In the genomic region with DNA sequence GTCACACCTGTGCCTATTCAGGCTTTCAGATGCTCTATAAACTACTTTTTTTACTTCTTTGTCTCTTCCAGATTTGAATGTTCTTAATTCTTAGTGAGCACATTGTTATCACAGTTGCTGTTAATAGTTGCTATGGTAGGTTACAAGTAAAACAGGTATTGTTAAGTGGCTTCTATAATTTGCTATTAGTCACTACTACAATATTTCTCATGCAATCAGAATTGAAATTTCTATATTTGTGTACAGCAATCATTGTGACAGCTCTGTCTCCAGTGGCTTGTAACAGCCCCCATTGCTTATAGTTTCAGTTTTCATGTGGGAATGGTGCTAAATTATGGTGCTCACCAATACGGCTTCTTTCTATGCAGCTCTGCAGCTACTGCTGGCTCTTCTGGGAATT, we compare ENCODE assay signal across 19 cellular contexts.
DNase-seq lines count a peak whose midpoint lies in the region; ATAC-seq, FAIRE-seq and TF ChIP-seq lines count a peak whose summit lies in the region.
"Had no signal": no experiment of that assay in that cellular context is flagged by ENCODE, and none has a peak within 500 bp of the region (broad histone marks: within the 10 kb centered on the region; RNA-seq: fewer than 3 reads in every experiment).

No MANE protein-coding gene starts in this region.

- RAD21 ChIA-PET in GM12878 (lab: Charles Lee; ENCODE audit: unreplicated experiment): no interaction called here

- ATAC-seq in GM12878 (peak; percentile 60), lower lobe of right lung (peak; percentile 53 to 80)
- ATAC-seq: CD8-positive, alpha-beta T cell; GM23338; HepG2 had no signal

- H4K20me1 ChIP-seq in GM12878 (ENCODE audit: control insufficient read depth, insufficient read depth): no peaks in the 10 kb centered on the region

- TF ChIP-seq RAD21 in GM12878 (IDR thresholded peaks at IDR 0.05; ENCODE audit: insufficient read depth, low read depth, low read length): no peak

- TF ChIP-seq POLR2A in GM12878 (IDR thresholded peaks at IDR 0.05; ENCODE audit: low read depth, low read length): no peak

- no peak overlapping the region for H2AFZ ChIP-seq in GM12878 (ENCODE audit: control insufficient read depth, low read depth, low read length)
- H2AFZ ChIP-seq: GM23338 had no signal

- H3K27me3 Mint-ChIP-seq in type B pancreatic cell: no peaks in the 10 kb centered on the region

- no peaks in the 10 kb centered on the region; the same call in 1 of the 2 replicates for H3K4me1 ChIP-seq in GM12878 (ENCODE audit: control insufficient read depth, insufficient read depth, low read length)
- no peaks in the 10 kb centered on the region for H3K4me1 ChIP-seq in lower lobe of right lung

- H3K4me3 ChIP-seq in GM12878: no peak overlapping the region
- H3K4me3 ChIP-seq in lower lobe of right lung: no peak overlapping the region
- H3K4me3 ChIP-seq: GM23338 had no signal

- no peaks in the 10 kb centered on the region for H3K36me3 Mint-ChIP-seq in type B pancreatic cell
- H3K36me3 Mint-ChIP-seq: CD14-positive monocyte; CD8-positive, alpha-beta T cell had no signal

- no peaks in the 10 kb centered on the region for H3K9me3 ChIP-seq in GM12878 (replicated peaks; ENCODE audit: control insufficient read depth, insufficient read depth, low read length)
- H3K9me3 ChIP-seq in lower lobe of right lung: no peaks in the 10 kb centered on the region

- no peaks in the 10 kb centered on the region for H3K79me2 ChIP-seq in GM12878 (ENCODE audit: control insufficient read depth, insufficient read depth, low read length)

- H3K9me3 Mint-ChIP-seq in type B pancreatic cell: no peaks in the 10 kb centered on the region
- H3K9me3 Mint-ChIP-seq: GM23338 had no signal

- no peak overlapping the region for H3K27ac ChIP-seq in GM12878 (ENCODE audit: control insufficient read depth, insufficient read depth)
- H3K27ac ChIP-seq in lower lobe of right lung: no peak overlapping the region
- H3K27ac ChIP-seq: 22Rv1 had no signal

- H3K4me2 ChIP-seq in GM12878 (ENCODE audit: control insufficient read depth, insufficient read depth): no peak overlapping the region
- H3K4me2 ChIP-seq: GM23338 had no signal

- FAIRE-seq in GM12878 (lab: Jason Lieb, UNC): no peak
- no peak for FAIRE-seq in urothelium cell line (lab: Jason Lieb, UNC)
- FAIRE-seq: GM12892, GM19239, HepG2, HTR-8/SVneo had no signal

- H3K36me3 ChIP-seq in GM12878 (ENCODE audit: control insufficient read depth in 2 of 2, insufficient read depth in 2 of 2, low read length in 1 of 2) (no peaks in the 10 kb centered on the region), lower lobe of right lung (no peaks in the 10 kb centered on the region)

- H3K27me3 ChIP-seq in GM12878 (replicated peaks in 1 of 2; ENCODE audit: control insufficient read depth in 2 of 2, insufficient read depth in 2 of 2, low read length in 1 of 2): no peaks in the 10 kb centered on the region
- H3K27me3 ChIP-seq in lower lobe of right lung (ENCODE audit: low read depth): no peaks in the 10 kb centered on the region

- H3K4me3 Mint-ChIP-seq in type B pancreatic cell: no peak overlapping the region
- H3K4me3 Mint-ChIP-seq: CD14-positive monocyte; CD8-positive, alpha-beta T cell; GM23338 had no signal

- peak overlapping the region; percentile 79 for H3K27ac Mint-ChIP-seq in type B pancreatic cell
- H3K27ac Mint-ChIP-seq: CD14-positive monocyte; CD8-positive, alpha-beta T cell; GM23338 had no signal

- intact Hi-C loops in GM12878 (cut with micrococcal nuclease; ENCODE audit: unreplicated experiment) (no loop called here), lower lobe of right lung (cut with DNase I) (no loop called here)

- peak; percentile 41 for DNase-seq in DMS53 (lab: John Stamatoyannopoulos, UW)
- DNase-seq in DMS53 treated with DMSO at 0.1 percent for 48 hours (lab: John Stamatoyannopoulos, UW; ENCODE audit: unreplicated experiment): no peak
- DNase-seq in GM12878 (ENCODE audit: low read depth, low spot score): no peak
- no peak for DNase-seq in lower lobe of right lung
- no peak for DNase-seq in type B pancreatic cell (ENCODE audit: extremely low spot score, unreplicated experiment)
- DNase-seq in HK-2 (ENCODE audit: unreplicated experiment): no peak
- no peak for DNase-seq in urothelium cell line (ENCODE audit: low spot score)
- DNase-seq in stimulated activated naive CD4-positive, alpha-beta T cell treated with Interleukin-2 at 50 U/mL for 16 hours (lab: John Stamatoyannopoulos, UW): no peak
- DNase-seq: CD8-positive, alpha-beta T cell; COR-L47; DMS79; H7 had no signal

- WGBS in GM12878 (ENCODE audit: insufficient coverage, insufficient replicate concordance, low lambda C conversion rate, missing lambda C conversion rate): 18% methylated on average over 1 of the region's 1 CpG

- H3K9ac ChIP-seq in GM12878 (ENCODE audit: control insufficient read depth, insufficient read depth, low read length): no peak overlapping the region

- TF ChIP-seq CTCF in GM12878 (IDR thresholded peaks at IDR 0.05 in 2 of 3, conservative IDR thresholded peaks at IDR 0.05 in 1 of 3; ENCODE audit: control insufficient read depth in 2 of 3, extremely low read depth in 1 of 3, insufficient read depth in 1 of 3, low read depth in 3 of 3, low read length in 3 of 3) (no peak), lower lobe of right lung (IDR thresholded peaks at IDR 0.05) (no peak), type B pancreatic cell (conservative IDR thresholded peaks at IDR 0.05) (no peak)

- H3K4me1 Mint-ChIP-seq in type B pancreatic cell (ENCODE audit: unreplicated experiment): peaks cover 8% of the 10 kb centered on the region
- H3K4me1 Mint-ChIP-seq: CD14-positive monocyte had no signal

- POLR2A ChIA-PET in GM12878 (lab: Charles Lee): no interaction called here

- in situ Hi-C loops in GM12878 (cut with MboI): no loop called here

- CTCF ChIA-PET in GM12878 (lab: Yijun Ruan, JAX): no interaction called here

- BruUV-seq in GM12878 (replicated peaks; lab: Mats Ljungman, UMichigan): no TSS peak

- TF ChIP-seq EP300 in GM12878 (IDR thresholded peaks at IDR 0.05; ENCODE audit: borderline replicate concordance in 1 of 2, control insufficient read depth in 1 of 2, low read depth in 2 of 2, low read length in 2 of 2): no peak

- SMC1A ChIA-PET in GM12878 (lab: Charles Lee; ENCODE audit: uncharacterized antibody, unreplicated experiment): no interaction called here

TF ChIP-seq in GM12878, 131 proteins besides CTCF, POLR2A, EP300 and RAD21:
- TF ChIP-seq, protein P1, sequence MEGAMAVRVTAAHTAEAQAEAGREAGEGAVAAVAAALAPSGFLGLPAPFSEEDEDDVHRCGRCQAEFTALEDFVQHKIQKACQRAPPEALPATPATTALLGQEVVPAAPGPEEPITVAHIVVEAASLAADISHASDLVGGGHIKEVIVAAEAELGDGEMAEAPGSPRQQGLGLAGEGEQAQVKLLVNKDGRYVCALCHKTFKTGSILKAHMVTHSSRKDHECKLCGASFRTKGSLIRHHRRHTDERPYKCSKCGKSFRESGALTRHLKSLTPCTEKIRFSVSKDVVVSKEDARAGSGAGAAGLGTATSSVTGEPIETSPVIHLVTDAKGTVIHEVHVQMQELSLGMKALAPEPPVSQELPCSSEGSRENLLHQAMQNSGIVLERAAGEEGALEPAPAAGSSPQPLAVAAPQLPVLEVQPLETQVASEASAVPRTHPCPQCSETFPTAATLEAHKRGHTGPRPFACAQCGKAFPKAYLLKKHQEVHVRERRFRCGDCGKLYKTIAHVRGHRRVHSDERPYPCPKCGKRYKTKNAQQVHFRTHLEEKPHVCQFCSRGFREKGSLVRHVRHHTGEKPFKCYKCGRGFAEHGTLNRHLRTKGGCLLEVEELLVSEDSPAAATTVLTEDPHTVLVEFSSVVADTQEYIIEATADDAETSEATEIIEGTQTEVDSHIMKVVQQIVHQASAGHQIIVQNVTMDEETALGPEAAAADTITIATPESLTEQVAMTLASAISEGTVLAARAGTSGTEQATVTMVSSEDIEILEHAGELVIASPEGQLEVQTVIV (IDR thresholded peaks at IDR 0.05; ENCODE audit: borderline replicate concordance, partially characterized antibody): no peak
- TF ChIP-seq YY1 (IDR thresholded peaks at IDR 0.05; ENCODE audit: low read depth, low read length) (no peak), MTA2 (IDR thresholded peaks at IDR 0.05; ENCODE audit: low read depth) (no peak), RUNX3 (IDR thresholded peaks at IDR 0.05; ENCODE audit: low read length) (no peak)
- TF ChIP-seq, protein P2, sequence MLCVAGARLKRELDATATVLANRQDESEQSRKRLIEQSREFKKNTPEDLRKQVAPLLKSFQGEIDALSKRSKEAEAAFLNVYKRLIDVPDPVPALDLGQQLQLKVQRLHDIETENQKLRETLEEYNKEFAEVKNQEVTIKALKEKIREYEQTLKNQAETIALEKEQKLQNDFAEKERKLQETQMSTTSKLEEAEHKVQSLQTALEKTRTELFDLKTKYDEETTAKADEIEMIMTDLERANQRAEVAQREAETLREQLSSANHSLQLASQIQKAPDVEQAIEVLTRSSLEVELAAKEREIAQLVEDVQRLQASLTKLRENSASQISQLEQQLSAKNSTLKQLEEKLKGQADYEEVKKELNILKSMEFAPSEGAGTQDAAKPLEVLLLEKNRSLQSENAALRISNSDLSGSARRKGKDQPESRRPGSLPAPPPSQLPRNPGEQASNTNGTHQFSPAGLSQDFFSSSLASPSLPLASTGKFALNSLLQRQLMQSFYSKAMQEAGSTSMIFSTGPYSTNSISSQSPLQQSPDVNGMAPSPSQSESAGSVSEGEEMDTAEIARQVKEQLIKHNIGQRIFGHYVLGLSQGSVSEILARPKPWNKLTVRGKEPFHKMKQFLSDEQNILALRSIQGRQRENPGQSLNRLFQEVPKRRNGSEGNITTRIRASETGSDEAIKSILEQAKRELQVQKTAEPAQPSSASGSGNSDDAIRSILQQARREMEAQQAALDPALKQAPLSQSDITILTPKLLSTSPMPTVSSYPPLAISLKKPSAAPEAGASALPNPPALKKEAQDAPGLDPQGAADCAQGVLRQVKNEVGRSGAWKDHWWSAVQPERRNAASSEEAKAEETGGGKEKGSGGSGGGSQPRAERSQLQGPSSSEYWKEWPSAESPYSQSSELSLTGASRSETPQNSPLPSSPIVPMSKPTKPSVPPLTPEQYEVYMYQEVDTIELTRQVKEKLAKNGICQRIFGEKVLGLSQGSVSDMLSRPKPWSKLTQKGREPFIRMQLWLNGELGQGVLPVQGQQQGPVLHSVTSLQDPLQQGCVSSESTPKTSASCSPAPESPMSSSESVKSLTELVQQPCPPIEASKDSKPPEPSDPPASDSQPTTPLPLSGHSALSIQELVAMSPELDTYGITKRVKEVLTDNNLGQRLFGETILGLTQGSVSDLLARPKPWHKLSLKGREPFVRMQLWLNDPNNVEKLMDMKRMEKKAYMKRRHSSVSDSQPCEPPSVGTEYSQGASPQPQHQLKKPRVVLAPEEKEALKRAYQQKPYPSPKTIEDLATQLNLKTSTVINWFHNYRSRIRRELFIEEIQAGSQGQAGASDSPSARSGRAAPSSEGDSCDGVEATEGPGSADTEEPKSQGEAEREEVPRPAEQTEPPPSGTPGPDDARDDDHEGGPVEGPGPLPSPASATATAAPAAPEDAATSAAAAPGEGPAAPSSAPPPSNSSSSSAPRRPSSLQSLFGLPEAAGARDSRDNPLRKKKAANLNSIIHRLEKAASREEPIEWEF (IDR thresholded peaks at IDR 0.05; ENCODE audit: insufficient replicate concordance, low read depth, low read length): no peak
TF ChIP-seq in GM12878: peak in this region for 0.
